In the genomic region with DNA sequence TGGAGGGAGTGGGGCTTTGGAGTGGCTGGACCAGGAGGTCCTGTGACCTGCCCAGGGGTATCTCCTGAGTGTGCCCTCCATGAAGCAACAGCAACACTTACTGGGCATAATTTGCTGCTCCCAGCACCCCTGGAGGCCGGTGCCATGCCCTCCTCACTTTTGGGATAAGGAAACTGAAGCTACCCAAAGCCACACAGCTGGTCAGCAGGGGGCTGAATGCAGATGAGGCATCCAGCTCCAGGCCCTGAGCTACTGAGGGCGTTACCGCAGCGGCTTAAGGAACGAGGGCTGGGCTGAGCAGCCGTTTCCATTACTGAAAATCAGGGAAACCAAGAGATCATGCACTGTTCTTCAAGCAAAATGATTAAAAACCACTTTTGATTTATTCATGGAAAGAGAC, we compare ENCODE assay signal across 32 cellular contexts.
"Had no signal": no experiment of that assay in that cellular context is flagged by ENCODE, and none has a peak within 500 bp of the region (broad histone marks: within the 10 kb centered on the region; RNA-seq: fewer than 3 reads in every experiment).

No MANE protein-coding gene starts in this region.

- H3K36me3 ChIP-seq: breast epithelium, MG63 had no signal

- DNase-seq: activated CD4-positive, alpha-beta T cell treated with anti-CD3 and anti-CD28 coated beads for 1 hour; activated CD4-positive, alpha-beta T cell treated with anti-CD3 and anti-CD28 coated beads, Interleukin-2, amount 10 ng/mL, durations not matched to agents 24 days and 14 days; activated CD4-positive, alpha-beta T cell treated with anti-CD3 and anti-CD28 coated beads, Interleukin-2, amount 50 U/mL, for 4 hours; activated CD4-positive, CD25-positive, alpha-beta regulatory T cell; activated CD8-positive, alpha-beta T cell treated with anti-CD3 and anti-CD28 coated beads, Interleukin-2, amount 10 ng/mL, durations not matched to agents 7 days and 5 days; activated naive CD4-positive, alpha-beta T cell treated with anti-CD3 and anti-CD28 coated beads, Interleukin-2, amount 10 ng/mL, durations not matched to agents 7 days and 5 days; activated naive CD8-positive, alpha-beta T cell treated with anti-CD3 and anti-CD28 coated beads, Interleukin-2, amount 10 ng/mL, durations not matched to agents 7 days and 5 days; activated T-cell treated with anti-CD3 and anti-CD28 coated beads for 4 hours; activated T-cell treated with anti-CD3 and anti-CD28 coated beads, Interleukin-2, amount 50 U/mL, for 4 hours; amygdala; body of pancreas; Kasumi-1; KG1; MG63; NCI-H1048; NCI-H1105 treated with DMSO at 0.1 percent for 48 hours; NCI-H1436; NCI-H1694; NCI-H1930; NCI-H345; NK-92 treated with Interleukin-12 subunit alpha and Interleukin-12 subunit beta, amount 100 ng/mL, for 24 hours; PC-9; Right ventricle myocardium superior; SW 1271; T-helper 1 cell; T-helper 2 cell; T-helper 9 cell had no signal

- H3K9me3 ChIP-seq: body of pancreas, breast epithelium, MG63 had no signal

- FAIRE-seq: astrocyte, RCC 7860 had no signal

- H3K27me3 ChIP-seq: MG63 had no signal

- H3K36me3 Mint-ChIP-seq: activated naive CD4-positive, alpha-beta T cell treated with anti-CD3 and anti-CD28 coated beads, Interleukin-2, amount 10 ng/mL, durations not matched to agents 7 days and 5 days; activated naive CD8-positive, alpha-beta T cell treated with anti-CD3 and anti-CD28 coated beads, Interleukin-2, amount 10 ng/mL, durations not matched to agents 7 days and 5 days had no signal

- H3K4me3 Mint-ChIP-seq: activated CD4-positive, alpha-beta T cell treated with anti-CD3 and anti-CD28 coated beads, Interleukin-2, amount 10 ng/mL, durations not matched to agents 24 days and 14 days; activated CD8-positive, alpha-beta T cell treated with anti-CD3 and anti-CD28 coated beads, Interleukin-2, amount 10 ng/mL, durations not matched to agents 7 days and 5 days; activated naive CD4-positive, alpha-beta T cell treated with anti-CD3 and anti-CD28 coated beads, Interleukin-2, amount 10 ng/mL, durations not matched to agents 7 days and 5 days; activated naive CD8-positive, alpha-beta T cell treated with anti-CD3 and anti-CD28 coated beads, Interleukin-2, amount 10 ng/mL, durations not matched to agents 7 days and 5 days; activated T-cell treated with anti-CD3 and anti-CD28 coated beads, Interleukin-2, amount 50 U/mL, for 4 hours; activated T-helper 1 cell treated with anti-CD3 and anti-CD28 coated beads, Interleukin-12 subunit alpha, Interleukin-12 subunit beta, Interleukin-2, Interleukin-4 antibody, amounts not matched to agents 30 ng/mL and 10 ng/mL and 1 ng/mL, durations not matched to agents 14 hours and 24 hours and 36 hours had no signal

- H3K27ac ChIP-seq: body of pancreas, breast epithelium, PC-9, VCaP had no signal

- H3K4me3 ChIP-seq: body of pancreas, breast epithelium, MG63, PC-9 had no signal

- ATAC-seq: activated CD8-positive, alpha-beta T cell treated with anti-CD3 and anti-CD28 coated beads, Interleukin-2, amount 10 ng/mL, durations not matched to agents 7 days and 5 days; activated T-cell treated with anti-CD3 and anti-CD28 coated beads, Interleukin-2, amount 50 U/mL, for 4 hours; body of pancreas had no signal

- H3K4me1 ChIP-seq: breast epithelium had no signal

- H3K4me1 Mint-ChIP-seq: activated CD4-positive, alpha-beta T cell treated with anti-CD3 and anti-CD28 coated beads, Interleukin-2, amount 10 ng/mL, durations not matched to agents 24 days and 14 days; activated naive CD4-positive, alpha-beta T cell treated with anti-CD3 and anti-CD28 coated beads, Interleukin-2, amount 10 ng/mL, durations not matched to agents 7 days and 5 days; activated naive CD8-positive, alpha-beta T cell treated with anti-CD3 and anti-CD28 coated beads, Interleukin-2, amount 10 ng/mL, durations not matched to agents 7 days and 5 days had no signal

- H3K27me3 Mint-ChIP-seq: activated naive CD4-positive, alpha-beta T cell treated with anti-CD3 and anti-CD28 coated beads, Interleukin-2, amount 10 ng/mL, durations not matched to agents 7 days and 5 days; activated naive CD8-positive, alpha-beta T cell treated with anti-CD3 and anti-CD28 coated beads, Interleukin-2, amount 10 ng/mL, durations not matched to agents 7 days and 5 days had no signal

- H3K9me3 Mint-ChIP-seq: activated CD4-positive, alpha-beta T cell treated with anti-CD3 and anti-CD28 coated beads, Interleukin-2, amount 10 ng/mL, durations not matched to agents 24 days and 14 days; activated naive CD4-positive, alpha-beta T cell treated with anti-CD3 and anti-CD28 coated beads, Interleukin-2, amount 10 ng/mL, durations not matched to agents 7 days and 5 days; activated naive CD8-positive, alpha-beta T cell treated with anti-CD3 and anti-CD28 coated beads, Interleukin-2, amount 10 ng/mL, durations not matched to agents 7 days and 5 days; activated T-cell treated with anti-CD3 and anti-CD28 coated beads, Interleukin-2, amount 50 U/mL, for 4 hours; activated T-helper 1 cell treated with anti-CD3 and anti-CD28 coated beads, Interleukin-12 subunit alpha, Interleukin-12 subunit beta, Interleukin-2, Interleukin-4 antibody, amounts not matched to agents 30 ng/mL and 10 ng/mL and 1 ng/mL, durations not matched to agents 14 hours and 24 hours and 36 hours had no signal

- H3K27ac Mint-ChIP-seq: activated CD4-positive, alpha-beta T cell treated with anti-CD3 and anti-CD28 coated beads, Interleukin-2, amount 10 ng/mL, durations not matched to agents 24 days and 14 days; activated CD8-positive, alpha-beta T cell treated with anti-CD3 and anti-CD28 coated beads, Interleukin-2, amount 10 ng/mL, durations not matched to agents 7 days and 5 days; activated naive CD4-positive, alpha-beta T cell treated with anti-CD3 and anti-CD28 coated beads, Interleukin-2, amount 10 ng/mL, durations not matched to agents 7 days and 5 days; activated naive CD8-positive, alpha-beta T cell treated with anti-CD3 and anti-CD28 coated beads, Interleukin-2, amount 10 ng/mL, durations not matched to agents 7 days and 5 days; activated T-helper 1 cell treated with anti-CD3 and anti-CD28 coated beads, Interleukin-12 subunit alpha, Interleukin-12 subunit beta, Interleukin-2, Interleukin-4 antibody, amounts not matched to agents 30 ng/mL and 10 ng/mL and 1 ng/mL, durations not matched to agents 14 hours and 24 hours and 36 hours had no signal
